18 cellular contexts compared by ENCODE assay signal in genomic region chr2:197045115-197045514, GRCh38.
DNase-seq lines count a peak whose midpoint lies in the region; ATAC-seq, FAIRE-seq and TF ChIP-seq lines count a peak whose summit lies in the region.
"Had no signal": no experiment of that assay in that cellular context is flagged by ENCODE, and none has a peak within 500 bp of the region (broad histone marks: within the 10 kb centered on the region; RNA-seq: fewer than 3 reads in every experiment).

No MANE protein-coding gene starts in this region.

- CTCF ChIA-PET in T-cell (lab: Charles Lee): interaction anchor here (0.6 to 1.0 kb wide), 4 partner anchors 11 to 146 kb away, joined by 3 to 6 read pairs (median 3); no protein-coding TSS in a partner anchor

- H2AFZ ChIP-seq in DND-41 (ENCODE audit: low read depth, low read length): no peak overlapping the region
- H2AFZ ChIP-seq: GM23248, hepatocyte had no signal

- peaks cover 11% of the 10 kb centered on the region for H3K4me1 ChIP-seq in BLaER1
- H3K4me1 ChIP-seq in DND-41 (ENCODE audit: insufficient read depth, low read length): peaks cover 4% of the 10 kb centered on the region
- H3K4me1 ChIP-seq: right atrium auricular region had no signal

- H3K79me2 ChIP-seq in DND-41 (ENCODE audit: insufficient read depth, low read length): no peaks in the 10 kb centered on the region
- H3K79me2 ChIP-seq: hepatocyte had no signal

- ATAC-seq in DND-41 (ENCODE audit: insufficient read depth, low read depth): peak; percentile 53; the same call in 2 of the 3 replicates
- ATAC-seq in T-cell (replicated peaks in 1 of 4): no peak
- ATAC-seq in memory B cell (ENCODE audit: low read depth): peak; percentile 26
- no peak for ATAC-seq in HG03108 (IDR thresholded peaks at IDR 0.05; ENCODE audit: unreplicated experiment)
- no peak for ATAC-seq in GM18909 (IDR thresholded peaks at IDR 0.05; ENCODE audit: poor library complexity, unreplicated experiment)

- H3K9me3 Mint-ChIP-seq in T-cell (peaks cover 0 to 10% (median 3%) of the 10 kb centered on the region in 3 donors), memory B cell (no peaks in the 10 kb centered on the region)

- H3K4me3 Mint-ChIP-seq in T-cell: no peak overlapping the region
- no peak overlapping the region for H3K4me3 Mint-ChIP-seq in memory B cell

- POLR2A ChIA-PET in T-cell (lab: Charles Lee): interaction anchor here (0.6 to 1.1 kb wide), 6 partner anchors 8 to 99 kb away, joined by 3 to 5 read pairs (median 3); no protein-coding TSS in a partner anchor

- H3K27ac Mint-ChIP-seq in T-cell: peak overlapping the region; percentile 57 to 86
- H3K27ac Mint-ChIP-seq in memory B cell: peak overlapping the region; percentile 71

- H3K4me3 ChIP-seq in BLaER1: no peak overlapping the region
- H3K4me3 ChIP-seq in DND-41 (ENCODE audit: low read depth in 1 of 2, low read length in 2 of 2): no peak overlapping the region
- H3K4me3 ChIP-seq: GM23248, hepatocyte, right atrium auricular region had no signal

- H3K27ac ChIP-seq in BLaER1: no peak overlapping the region
- 0 out of 2 replicates have a peak overlapping the region, but pooled peaks have one; percentile 5 for H3K27ac ChIP-seq in DND-41 (ENCODE audit: low read length)
- H3K27ac ChIP-seq: GM23248, hepatocyte, right atrium auricular region had no signal

- H3K4me2 ChIP-seq in BLaER1: peak overlapping the region; percentile 31
- no peak overlapping the region for H3K4me2 ChIP-seq in DND-41 (ENCODE audit: insufficient read depth, low read length)
- H3K4me2 ChIP-seq: hepatocyte had no signal

- no peaks in the 10 kb centered on the region for H3K27me3 ChIP-seq in BLaER1
- H3K27me3 ChIP-seq in DND-41 (ENCODE audit: insufficient read depth, low read length, poor library complexity): no peaks in the 10 kb centered on the region
- H3K27me3 ChIP-seq: hepatocyte, right atrium auricular region had no signal

- peaks cover 22 to 29% (median 26%) of the 10 kb centered on the region in 3 donors for H3K4me1 Mint-ChIP-seq in T-cell
- peaks cover 7% of the 10 kb centered on the region for H3K4me1 Mint-ChIP-seq in memory B cell

- H4K20me1 ChIP-seq in BLaER1: no peaks in the 10 kb centered on the region
- no peaks in the 10 kb centered on the region for H4K20me1 ChIP-seq in DND-41 (ENCODE audit: insufficient read depth, low read length)

- H3K36me3 Mint-ChIP-seq in T-cell: peaks cover 54% of the 10 kb centered on the region
- peaks cover 28% of the 10 kb centered on the region for H3K36me3 Mint-ChIP-seq in memory B cell

- no peaks in the 10 kb centered on the region for H3K9me3 ChIP-seq in BLaER1
- no peaks in the 10 kb centered on the region for H3K9me3 ChIP-seq in DND-41 (ENCODE audit: insufficient read depth, low read length, severe bottlenecking)
- H3K9me3 ChIP-seq: right atrium auricular region had no signal

- H3K36me3 ChIP-seq in BLaER1 (no peaks in the 10 kb centered on the region), DND-41 (ENCODE audit: insufficient read depth, low read length) (no peaks in the 10 kb centered on the region)
- H3K36me3 ChIP-seq: right atrium auricular region had no signal

- H3K9ac ChIP-seq in BLaER1 (no peak overlapping the region), DND-41 (ENCODE audit: low read depth, low read length) (no peak overlapping the region)
- H3K9ac ChIP-seq: GM23248 had no signal

- H3K27me3 Mint-ChIP-seq in T-cell: no peaks in the 10 kb centered on the region
- H3K27me3 Mint-ChIP-seq in memory B cell: no peaks in the 10 kb centered on the region

- FAIRE-seq in RCC 7860 (lab: Jason Lieb, UNC): no peak
- FAIRE-seq: G401.6 had no signal

- no peak for TF ChIP-seq CTCF in DND-41 (IDR thresholded peaks at IDR 0.05; ENCODE audit: borderline replicate concordance, extremely low read depth, low read length, poor library complexity, severe bottlenecking)

- DNase-seq in DND-41: no peak
- no peak for DNase-seq in T-cell
- no peak for DNase-seq in memory B cell (ENCODE audit: low spot score in 2 of 2)
- DNase-seq in DMS53 (lab: John Stamatoyannopoulos, UW): no peak
- no peak for DNase-seq in RCC 7860 (ENCODE audit: low spot score)
- DNase-seq: anterior cingulate cortex; GM23248; NCI-H187; NCI-H69; RPMI8226; stimulated activated CD4-positive, alpha-beta T cell treated with anti-CD3 and anti-CD28 coated beads, Interleukin-1b, Interleukin-23, amount 100 ng/mL, for 48 hours; trophoblast cell had no signal

Comparison
In these comparisons a context has a peak if more than half of its experiments do, and no peak if none do; other contexts are left out.
1. ATAC-seq: peak in DND-41 (single experiment) and memory B cell (single experiment); none in T-cell (0 of 4), HG03108 (single experiment) and GM18909 (single experiment).